10 cellular contexts compared by ENCODE assay signal in the genomic region with DNA sequence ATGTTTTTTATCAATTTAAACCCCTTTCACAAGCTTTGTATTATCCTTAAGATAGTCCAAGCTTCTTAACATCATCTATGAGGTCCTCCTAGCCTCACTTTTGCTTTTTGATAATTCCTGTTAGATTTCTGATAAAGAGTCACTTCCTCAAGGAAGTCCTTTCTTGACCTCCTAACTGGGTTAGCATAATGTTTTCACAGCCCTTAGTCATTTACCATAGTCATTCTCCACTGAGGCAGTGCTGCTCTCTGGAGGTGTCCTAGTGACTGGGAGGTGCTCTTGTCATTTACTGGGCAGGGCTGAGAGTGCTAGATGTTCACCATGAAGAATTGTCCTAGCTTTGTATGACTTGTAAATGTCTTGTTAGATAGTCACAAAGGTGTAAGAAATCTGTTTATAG. TPM values are rescaled to one million over a fixed set of nuclear protein-coding genes. Genes with fewer than 3 reads are reported as not detected.
DNase-seq lines count a peak whose midpoint lies in the region; ATAC-seq and TF ChIP-seq lines count a peak whose summit lies in the region.
"Had no signal": no experiment of that assay in that cellular context is flagged by ENCODE, and none has a peak within 500 bp of the region (broad histone marks: within the 10 kb centered on the region; RNA-seq: fewer than 3 reads in every experiment).

No MANE protein-coding gene starts in this region.

- in situ Hi-C loops in brain microvascular endothelial cell (cut with HindIII; ENCODE audit: low pct_ligation_motif_present, low sequenced_read_pairs), result loop anchor here (25.0 kb wide), 1 partner anchor 481 kb away; no protein-coding TSS in a partner anchor

- no peaks in the 10 kb centered on the region for H3K9me2 ChIP-seq in Loucy (replicated peaks; ENCODE audit: low read depth, low read length)

- no peak overlapping the region for H3K9ac ChIP-seq in Loucy (ENCODE audit: low read depth, low read length, poor library complexity, severe bottlenecking)

- H3K4me3 ChIP-seq in Loucy (ENCODE audit: low read length, poor library complexity, severe bottlenecking) (no peak overlapping the region), brain microvascular endothelial cell (ENCODE audit: low read depth, low read length) (no peak overlapping the region)
- H3K4me3 ChIP-seq: upper lobe of left lung had no signal

- peak; percentile 35 for TF ChIP-seq CTCF in Loucy (conservative IDR thresholded peaks at IDR 0.05; ENCODE audit: low read length)
- peak; percentile 54 for TF ChIP-seq CTCF in brain microvascular endothelial cell (IDR thresholded peaks at IDR 0.05; ENCODE audit: low read depth, low read length, missing control alignments)

- no peaks in the 10 kb centered on the region for H3K36me3 ChIP-seq in Loucy (ENCODE audit: insufficient read depth, low read length)
- H3K36me3 ChIP-seq in brain microvascular endothelial cell (replicated peaks), result no peaks in the 10 kb centered on the region
- H3K36me3 ChIP-seq: upper lobe of left lung had no signal

- H3K4me2 ChIP-seq in Loucy (ENCODE audit: low read depth, low read length, poor library complexity, severe bottlenecking), result no peak overlapping the region

- peak overlapping the region; percentile 67 for H3K27ac ChIP-seq in brain microvascular endothelial cell

- no peaks in the 10 kb centered on the region for H3K27me3 ChIP-seq in Loucy (ENCODE audit: insufficient read depth, low read length, poor library complexity, severe bottlenecking)
- no peaks in the 10 kb centered on the region for H3K27me3 ChIP-seq in brain microvascular endothelial cell (replicated peaks)
- H3K27me3 ChIP-seq: upper lobe of left lung had no signal

- H3K79me2 ChIP-seq in Loucy (ENCODE audit: insufficient read depth, low read length), result no peaks in the 10 kb centered on the region

- DNase-seq in Daoy (ENCODE audit: low read depth) (peak; percentile 57), brain microvascular endothelial cell (peak; percentile 62), myocyte (ENCODE audit: low read depth) (peak; percentile 28), occipital lobe (lab: John Stamatoyannopoulos, UW) (no peak), inferior parietal cortex (ENCODE audit: extremely low spot score) (no peak)
- DNase-seq: NCI-H2227 treated with DMSO at 0.1 percent for 48 hours had no signal

- no peaks in the 10 kb centered on the region for H3F3A ChIP-seq in Loucy (ENCODE audit: low read depth)

- no peaks in the 10 kb centered on the region for H3K9me3 ChIP-seq in Loucy (ENCODE audit: insufficient read depth, low read depth, low read length)
- H3K9me3 ChIP-seq: upper lobe of left lung had no signal

- H4K20me1 ChIP-seq in Loucy (ENCODE audit: insufficient read depth, low read length, poor library complexity, severe bottlenecking), result no peaks in the 10 kb centered on the region

- 0 out of 2 replicates have a peak overlapping the region, but pooled peaks have one; percentile 25 for H2AFZ ChIP-seq in Loucy (ENCODE audit: low read length)

- ATAC-seq in HG02678 (IDR thresholded peaks at IDR 0.05; ENCODE audit: unreplicated experiment) (no peak), GM21423 (IDR thresholded peaks at IDR 0.05; ENCODE audit: unreplicated experiment) (no peak)

- peaks cover 7% of the 10 kb centered on the region for H3K4me1 ChIP-seq in Loucy (ENCODE audit: insufficient read depth, low read length, poor library complexity, severe bottlenecking)

RNA-seq across cellular contexts. Expression of a gene that starts 26.4 kb away (rescaled TPM):
- total RNA-seq in Daoy (2014; rRNA removed; shearing (Covaris generic)), result 319 and 500 TPM in 2 replicates
- total RNA-seq in myocyte, result 295 and 409 TPM in 2 replicates
- polyA plus RNA-seq in myocyte (2012), result 79.9 TPM
- 299 TPM for total RNA-seq in occipital lobe

Comparison
In these comparisons a context has a peak if more than half of its experiments do, and no peak if none do; other contexts are left out.
1. DNase-seq: peak in Daoy (single experiment), brain microvascular endothelial cell (single experiment) and myocyte (single experiment); none in occipital lobe (single experiment) and inferior parietal cortex (single experiment).